14 cellular contexts compared by ENCODE assay signal in the genomic region with DNA sequence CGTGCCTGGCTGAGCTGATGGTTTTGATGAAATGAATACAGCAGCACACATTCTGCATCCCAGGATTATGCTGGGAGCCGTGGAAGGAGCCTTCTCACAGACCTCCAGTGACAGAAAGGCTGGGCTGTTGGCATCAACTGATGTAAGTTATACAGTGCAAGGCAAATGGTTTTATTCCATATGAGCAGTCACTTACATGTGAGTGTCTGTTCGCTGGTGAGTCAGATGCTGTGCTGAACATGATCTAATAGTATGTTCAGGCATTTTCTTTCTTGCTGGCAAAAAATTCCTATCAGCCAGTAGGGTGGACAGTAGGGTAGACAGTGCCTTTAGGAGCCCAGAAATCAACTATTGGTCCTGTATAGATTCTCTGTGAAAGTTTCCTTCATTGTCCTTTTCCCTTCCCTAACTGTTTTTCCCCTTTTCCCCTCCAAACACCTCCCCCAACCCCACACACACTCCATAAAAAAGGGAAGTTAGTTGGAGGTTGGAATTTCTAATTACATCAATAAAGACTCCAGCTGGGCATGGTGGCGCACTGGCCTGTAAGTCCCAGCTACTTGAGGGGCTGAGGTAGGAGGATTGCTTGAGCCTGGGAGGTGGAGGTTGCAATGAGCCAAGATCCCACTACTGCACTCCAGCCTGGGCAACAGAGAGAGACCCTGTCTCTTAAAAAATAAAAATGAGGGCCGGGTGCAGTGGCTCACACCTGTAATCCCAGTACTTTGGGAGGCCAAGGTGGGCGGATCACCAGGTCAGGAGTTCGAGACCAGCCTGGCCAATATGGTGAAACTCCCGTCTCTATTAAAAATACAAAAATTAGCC. TPM values are rescaled to one million over a fixed set of nuclear protein-coding genes. Genes with fewer than 3 reads are reported as not detected.
A peak's percentile ranks its signal among the peaks of the same experiment; 100 is the strongest.
DNase-seq lines count a peak whose midpoint lies in the region; ATAC-seq and TF ChIP-seq lines count a peak whose summit lies in the region.
"Had no signal": no experiment of that assay in that cellular context is flagged by ENCODE, and none has a peak within 500 bp of the region (broad histone marks: within the 10 kb centered on the region; RNA-seq: fewer than 3 reads in every experiment).

No MANE protein-coding gene starts in this region.

- H3K9me3 Mint-ChIP-seq in activated T-helper 17 cell treated with anti-CD3 and anti-CD28 coated beads, Interleukin-2, amount 50 U/mL, for 72 hours, result peaks cover 3% of the 10 kb centered on the region
- H3K9me3 Mint-ChIP-seq in activated T-cell treated with anti-CD3 and anti-CD28 coated beads, Interleukin-2, amount 50 U/mL, for 4 hours, result no peaks in the 10 kb centered on the region

- H3K4me3 ChIP-seq in AG10803 (ENCODE audit: low read length), result no peak overlapping the region
- H3K4me3 ChIP-seq: dorsolateral prefrontal cortex, hepatocyte, SJSA1, transverse colon had no signal

- peak overlapping the region; percentile 71 for H3K27ac Mint-ChIP-seq in activated T-helper 17 cell treated with anti-CD3 and anti-CD28 coated beads, Interleukin-2, amount 50 U/mL, for 72 hours
- H3K27ac Mint-ChIP-seq: activated naive CD4-positive, alpha-beta T cell treated with anti-CD3 and anti-CD28 coated beads, Interleukin-2, amount 10 ng/mL, durations not matched to agents 7 days and 5 days had no signal

- no peak overlapping the region for H3K4me3 Mint-ChIP-seq in activated T-helper 17 cell treated with anti-CD3 and anti-CD28 coated beads, Interleukin-2, amount 50 U/mL, for 72 hours
- H3K4me3 Mint-ChIP-seq in activated T-cell treated with anti-CD3 and anti-CD28 coated beads, Interleukin-2, amount 50 U/mL, for 4 hours, result no peak overlapping the region
- H3K4me3 Mint-ChIP-seq: activated naive CD4-positive, alpha-beta T cell treated with anti-CD3 and anti-CD28 coated beads, Interleukin-2, amount 10 ng/mL, durations not matched to agents 7 days and 5 days had no signal

- H3K36me3 Mint-ChIP-seq in activated T-helper 17 cell treated with anti-CD3 and anti-CD28 coated beads, Interleukin-2, amount 50 U/mL, for 72 hours (ENCODE audit: low read depth), result peaks cover 17% of the 10 kb centered on the region
- H3K36me3 Mint-ChIP-seq in activated T-cell treated with anti-CD3 and anti-CD28 coated beads, Interleukin-2, amount 50 U/mL, for 4 hours (ENCODE audit: insufficient read depth), result peaks cover 2% of the 10 kb centered on the region

- H3K27ac ChIP-seq in foreskin keratinocyte, result no peak overlapping the region
- H3K27ac ChIP-seq: dorsolateral prefrontal cortex, hepatocyte, SJSA1 had no signal

- no peak for TF ChIP-seq CTCF in AG10803 (conservative IDR thresholded peaks at IDR 0.05; ENCODE audit: low read length)
- TF ChIP-seq CTCF in foreskin keratinocyte (conservative IDR thresholded peaks at IDR 0.05), result no peak

- no peaks in the 10 kb centered on the region for H3K4me1 ChIP-seq in foreskin keratinocyte
- H3K4me1 ChIP-seq: SJSA1 had no signal

- H3K27me3 ChIP-seq in foreskin keratinocyte, result no peaks in the 10 kb centered on the region
- H3K27me3 ChIP-seq: dorsolateral prefrontal cortex, hepatocyte, SJSA1, transverse colon had no signal

- no peaks in the 10 kb centered on the region for H3K27me3 Mint-ChIP-seq in activated T-helper 17 cell treated with anti-CD3 and anti-CD28 coated beads, Interleukin-2, amount 50 U/mL, for 72 hours
- H3K27me3 Mint-ChIP-seq in activated T-cell treated with anti-CD3 and anti-CD28 coated beads, Interleukin-2, amount 50 U/mL, for 4 hours (ENCODE audit: low read depth), result no peaks in the 10 kb centered on the region
- H3K27me3 Mint-ChIP-seq: activated naive CD4-positive, alpha-beta T cell treated with anti-CD3 and anti-CD28 coated beads, Interleukin-2, amount 10 ng/mL, durations not matched to agents 7 days and 5 days had no signal

- DNase-seq in AG10803 (ENCODE audit: low read depth) (peak; percentile 45), HT1080 (ENCODE audit: low read depth) (peak; percentile 27), foreskin keratinocyte (peak in 1 of 2 donors; percentile 58), NCI-H69 (lab: John Stamatoyannopoulos, UW) (no peak), NAMALWA (ENCODE audit: low spot score) (no peak)
- no peak for DNase-seq in activated T-cell treated with anti-CD3 and anti-CD28 coated beads, Interleukin-2, amount 50 U/mL, for 4 hours
- DNase-seq: activated CD4-positive, alpha-beta T cell treated with anti-CD3 and anti-CD28 coated beads for 4 hours; activated naive CD4-positive, alpha-beta T cell treated with anti-CD3 and anti-CD28 coated beads, Interleukin-2, amount 10 ng/mL, durations not matched to agents 7 days and 5 days; dorsolateral prefrontal cortex; transverse colon had no signal

- H3K4me1 Mint-ChIP-seq in activated T-helper 17 cell treated with anti-CD3 and anti-CD28 coated beads, Interleukin-2, amount 50 U/mL, for 72 hours, result peaks cover 57% of the 10 kb centered on the region
- H3K4me1 Mint-ChIP-seq in activated T-cell treated with anti-CD3 and anti-CD28 coated beads, Interleukin-2, amount 50 U/mL, for 4 hours (ENCODE audit: low read depth), result peaks cover 28% of the 10 kb centered on the region

- ATAC-seq in activated T-helper 17 cell treated with anti-CD3 and anti-CD28 coated beads, Interleukin-2, amount 50 U/mL, for 72 hours (replicated peaks), result no peak
- peak; percentile 90 for ATAC-seq in foreskin keratinocyte
- ATAC-seq in activated T-cell treated with anti-CD3 and anti-CD28 coated beads, Interleukin-2, amount 50 U/mL, for 4 hours, result no peak
- ATAC-seq in HG02798 (IDR thresholded peaks at IDR 0.05; ENCODE audit: poor library complexity, unreplicated experiment), result no peak

RNA-seq across cellular contexts. Expression of gene LDHD, which starts 36.2 kb away (rescaled TPM):
- not detected in 2 replicates for total RNA-seq in HT1080 (2014; rRNA removed; shearing (Covaris generic))
- polyA plus RNA-seq in HT1080 (2015; cell fraction: cytosol; rRNA removed), result 0.30 and 0.78 TPM in 2 replicates
- 1.3 and 1.5 TPM in 2 replicates for polyA plus RNA-seq in HT1080 (2015; cell fraction: nucleus; rRNA removed)
- total RNA-seq in activated T-helper 17 cell treated with anti-CD3 and anti-CD28 coated beads, Interleukin-2, amount 50 U/mL, for 72 hours, result under 1 TPM; 0.11 to 0.48 TPM
- total RNA-seq in foreskin keratinocyte, result 0.48 and 0.49 TPM in 2 replicates
- 0.45 and 0.50 TPM in 2 replicates for polyA plus RNA-seq in foreskin keratinocyte
- under 1 TPM in 1 of 3 donors, not detected in 2; 0.11 TPM for total RNA-seq in activated T-cell treated with anti-CD3 and anti-CD28 coated beads, Interleukin-2, amount 50 U/mL, for 4 hours

Comparison
In these comparisons a context has a peak if more than half of its experiments do, and no peak if none do; other contexts are left out.
1. DNase-seq: peak in AG10803 (single experiment) and HT1080 (single experiment); none in NCI-H69 (single experiment), activated T-cell treated with anti-CD3 and anti-CD28 coated beads, Interleukin-2, amount 50 U/mL, for 4 hours (single experiment) and NAMALWA (single experiment).